12 cellular contexts compared by ENCODE assay signal in genomic region chr4:57077550-57078311, GRCh38. TPM values are rescaled to one million over a fixed set of nuclear protein-coding genes. Genes with fewer than 3 reads are reported as not detected.
A peak's percentile ranks its signal among the peaks of the same experiment; 100 is the strongest.
DNase-seq lines count a peak whose midpoint lies in the region; ATAC-seq, FAIRE-seq and TF ChIP-seq lines count a peak whose summit lies in the region.
"Had no signal": no experiment of that assay in that cellular context is flagged by ENCODE, and none has a peak within 500 bp of the region (broad histone marks: within the 10 kb centered on the region; RNA-seq: fewer than 3 reads in every experiment).

No MANE protein-coding gene starts in this region.

- POLR2A ChIA-PET in K562 (lab: Yijun Ruan, JAX), result interaction anchor here (0.8 kb wide), 1 partner anchor 142 kb away, joined by 3 read pairs; no protein-coding TSS in a partner anchor

- peak overlapping the region in 1 of 5 donors; percentile 1 for H3K4me3 Mint-ChIP-seq in immature natural killer cell
- H3K4me3 Mint-ChIP-seq: activated T-cell treated with anti-CD3 and anti-CD28 coated beads, Interleukin-2, amount 50 U/mL, for 72 hours; stimulated activated effector memory CD8-positive, alpha-beta T cell treated with anti-CD3 and anti-CD28 coated beads, Interleukin-12 subunit alpha, Interleukin-12 subunit beta, amount 100 ng/mL, for 72 hours; T-helper 1 cell treated with Interleukin-12 subunit alpha and Interleukin-12 subunit beta and Interleukin-4 antibody, amounts not matched to agents 30 μg/mL and 1 μg/mL, for 36 hours had no signal

- H3K9me3 Mint-ChIP-seq in immature natural killer cell, result no peaks in the 10 kb centered on the region
- H3K9me3 Mint-ChIP-seq: stimulated activated effector memory CD8-positive, alpha-beta T cell treated with anti-CD3 and anti-CD28 coated beads, Interleukin-12 subunit alpha, Interleukin-12 subunit beta, amount 100 ng/mL, for 72 hours; T-helper 1 cell treated with Interleukin-12 subunit alpha and Interleukin-12 subunit beta and Interleukin-4 antibody, amounts not matched to agents 30 μg/mL and 1 μg/mL, for 36 hours had no signal

- CTCF ChIA-PET in K562 (lab: Yijun Ruan, JAX; ENCODE audit: low intra/inter-chr PET ratio), result no interaction called here

- no peaks in the 10 kb centered on the region for H3K9me1 ChIP-seq in K562 (ENCODE audit: control insufficient read depth, insufficient read depth, low read length)

- no peak for TF ChIP-seq RAD21 in K562 (CRISPR knock-in tag; conservative IDR thresholded peaks at IDR 0.05 in 1 of 2, IDR thresholded peaks at IDR 0.05 in 1 of 2)

- intact Hi-C loops in heart left ventricle (cut with DNase I) (no loop called here), right cardiac atrium (cut with DNase I) (no loop called here), K562 (cut with micrococcal nuclease) (no loop called here), tibial artery (cut with DNase I; ENCODE audit: low total_unique reads) (no loop called here)

- peak overlapping the region in 4 of 6 donors; percentile 18 to 88 (median 32) for H3K27ac Mint-ChIP-seq in immature natural killer cell
- H3K27ac Mint-ChIP-seq: activated T-cell treated with anti-CD3 and anti-CD28 coated beads, Interleukin-2, amount 50 U/mL, for 72 hours; stimulated activated effector memory CD8-positive, alpha-beta T cell treated with anti-CD3 and anti-CD28 coated beads, Interleukin-12 subunit alpha, Interleukin-12 subunit beta, amount 100 ng/mL, for 72 hours; T-helper 1 cell treated with Interleukin-12 subunit alpha and Interleukin-12 subunit beta and Interleukin-4 antibody, amounts not matched to agents 30 μg/mL and 1 μg/mL, for 36 hours had no signal

- TF ChIP-seq POLR2A in heart left ventricle (IDR thresholded peaks at IDR 0.05) (no peak), K562 (conservative IDR thresholded peaks at IDR 0.05) (no peak)

- no peaks in the 10 kb centered on the region for H3K27me3 ChIP-seq in heart left ventricle
- H3K27me3 ChIP-seq in right cardiac atrium (ENCODE audit: control insufficient read depth, insufficient read depth), result no peaks in the 10 kb centered on the region
- peaks cover 0 to 4% of the 10 kb centered on the region in 2 experiments; a peak in 1 of 5 replicates for H3K27me3 ChIP-seq in K562 (ENCODE audit: control insufficient read depth in 2 of 2, insufficient read depth in 2 of 2, low read length in 2 of 2)
- no peaks in the 10 kb centered on the region for H3K27me3 ChIP-seq in tibial artery

- H3K27ac ChIP-seq in heart left ventricle (peak overlapping the region in 8 of 12 donors; percentile 10 to 80 (median 72)), right cardiac atrium (ENCODE audit: low read length) (no peak overlapping the region), K562 (ENCODE audit: extremely low read depth, low read depth, low read length) (no peak overlapping the region), tibial artery (peak overlapping the region; percentile 67 to 87)

- H3K4me1 Mint-ChIP-seq in immature natural killer cell, result peaks cover 73 to 81% of the 10 kb centered on the region in 2 donors
- H3K4me1 Mint-ChIP-seq: stimulated activated effector memory CD8-positive, alpha-beta T cell treated with anti-CD3 and anti-CD28 coated beads, Interleukin-12 subunit alpha, Interleukin-12 subunit beta, amount 100 ng/mL, for 72 hours had no signal

- 71 to 76% (median 72%) methylated on average over 13 to 14 of the region's 14 CpGs for WGBS in heart left ventricle, 4 donors
- WGBS in right cardiac atrium, result 77% methylated on average over 14 of the region's 14 CpGs
- WGBS in K562 (ENCODE audit: insufficient coverage, low coverage, missing lambda C conversion rate), result under 1% methylated on average over 13 of the region's 14 CpGs

- peaks cover 0 to 6% (median 6%) of the 10 kb centered on the region in 3 donors for H3K36me3 Mint-ChIP-seq in immature natural killer cell
- H3K36me3 Mint-ChIP-seq: stimulated activated effector memory CD8-positive, alpha-beta T cell treated with anti-CD3 and anti-CD28 coated beads, Interleukin-12 subunit alpha, Interleukin-12 subunit beta, amount 100 ng/mL, for 72 hours had no signal

- H3K4me1 ChIP-seq in heart left ventricle, result peaks cover 7 to 93% (median 78%) of the 10 kb centered on the region in 12 donors
- peaks cover 15% of the 10 kb centered on the region for H3K4me1 ChIP-seq in right cardiac atrium (ENCODE audit: control insufficient read depth, insufficient read depth, low read length)
- H3K4me1 ChIP-seq in K562 (replicated peaks in 1 of 2; ENCODE audit: control insufficient read depth in 2 of 2, insufficient read depth in 2 of 2, low read length in 2 of 2), result no peaks in the 10 kb centered on the region
- peaks cover 0 to 99% (median 58%) of the 10 kb centered on the region in 4 donors for H3K4me1 ChIP-seq in tibial artery

- no peaks in the 10 kb centered on the region for H3K79me2 ChIP-seq in K562 (ENCODE audit: control insufficient read depth, insufficient read depth, low read length)

- peaks cover 0 to 12% (median 3%) of the 10 kb centered on the region in 9 donors for H3K36me3 ChIP-seq in heart left ventricle
- no peaks in the 10 kb centered on the region for H3K36me3 ChIP-seq in K562 (ENCODE audit: control insufficient read depth, insufficient read depth, low read length)
- no peaks in the 10 kb centered on the region for H3K36me3 ChIP-seq in tibial artery
- H3K36me3 ChIP-seq: lower lobe of right lung had no signal

- DNase-seq in heart left ventricle (no peak), right cardiac atrium (no peak), K562 (ENCODE audit: extremely low read depth in 1 of 4, low spot score in 3 of 4) (no peak), immature natural killer cell (no peak), tibial artery (no peak), NCI-H446 (lab: John Stamatoyannopoulos, UW) (no peak), NCI-H146 treated with DMSO at 0.1 percent for 48 hours (lab: John Stamatoyannopoulos, UW; ENCODE audit: unreplicated experiment) (no peak)
- DNase-seq in activated CD4-positive, alpha-beta T cell treated with anti-CD3 and anti-CD28 coated beads for 48 hours, result no peak
- DNase-seq: activated T-cell treated with anti-CD3 and anti-CD28 coated beads, Interleukin-2, amount 50 U/mL, for 72 hours; lower lobe of right lung had no signal

- H4K20me1 ChIP-seq in K562 (replicated peaks; ENCODE audit: control insufficient read depth, insufficient read depth, low read length), result no peaks in the 10 kb centered on the region

- H3K9me3 ChIP-seq in heart left ventricle (no peaks in the 10 kb centered on the region), right cardiac atrium (ENCODE audit: control insufficient read depth, low read length) (no peaks in the 10 kb centered on the region), K562 (replicated peaks; ENCODE audit: control insufficient read depth, insufficient read depth, low read depth, low read length) (no peaks in the 10 kb centered on the region), tibial artery (no peaks in the 10 kb centered on the region)
- H3K9me3 ChIP-seq: lower lobe of right lung had no signal

- TF ChIP-seq EP300 in K562 (IDR thresholded peaks at IDR 0.05; ENCODE audit: low read length), result no peak

- no peak overlapping the region for H3K4me2 ChIP-seq in K562 (ENCODE audit: insufficient read depth, low read length)

- H3K9ac ChIP-seq in K562 (ENCODE audit: insufficient read depth in 1 of 2, low read depth in 2 of 2, low read length in 2 of 2), result no peak overlapping the region

- FAIRE-seq in K562 (lab: Jason Lieb, UNC), result no peak

- ATAC-seq in heart left ventricle (no peak), right cardiac atrium (no peak), K562 (no peak)
- ATAC-seq: activated T-cell treated with anti-CD3 and anti-CD28 coated beads, Interleukin-2, amount 50 U/mL, for 72 hours; stimulated activated effector memory CD8-positive, alpha-beta T cell treated with anti-CD3 and anti-CD28 coated beads, Interleukin-12 subunit alpha, Interleukin-12 subunit beta, amount 100 ng/mL, for 72 hours had no signal

- TF ChIP-seq CTCF in heart left ventricle (IDR thresholded peaks at IDR 0.05), result no peak
- no peak for TF ChIP-seq CTCF in K562 (IDR thresholded peaks at IDR 0.05 in 2 of 3, conservative IDR thresholded peaks at IDR 0.05 in 1 of 3; ENCODE audit: insufficient read depth in 2 of 3, low read depth in 1 of 3, low read length in 3 of 3)
- TF ChIP-seq CTCF in tibial artery (IDR thresholded peaks at IDR 0.05), result no peak

- in situ Hi-C loops in K562 (cut with MboI), result no loop called here

- H3K4me3 ChIP-seq in heart left ventricle (no peak overlapping the region), right cardiac atrium (ENCODE audit: low read length) (no peak overlapping the region), K562 (no peak overlapping the region), tibial artery (no peak overlapping the region)
- H3K4me3 ChIP-seq: lower lobe of right lung had no signal

- no TSS peak for BruUV-seq in K562 (replicated peaks; lab: Mats Ljungman, UMichigan)

- H3K27me3 Mint-ChIP-seq in immature natural killer cell (ENCODE audit: low read depth in 3 of 3), result no peaks in the 10 kb centered on the region

- H2AFZ ChIP-seq in K562 (ENCODE audit: low read depth, low read length), result no peak overlapping the region

TF ChIP-seq in K562, 482 proteins besides CTCF, POLR2A, EP300 and RAD21:
- TF ChIP-seq RBM25 (IDR thresholded peaks at IDR 0.05; ENCODE audit: low read depth, low read length, severe bottlenecking) (peak; percentile 39), DACH1 (IDR thresholded peaks at IDR 0.05; ENCODE audit: partially characterized antibody) (no peak)

RNA-seq across cellular contexts. Expression of gene IGFBP7, which starts 32.5 kb away (rescaled TPM):
- 1,000 to 10,000 TPM in 2 of 9 donors, 100 to 1,000 TPM in 7; 494 to 1,088 (median 585) TPM for total RNA-seq in heart left ventricle
- polyA plus RNA-seq in heart left ventricle, result 100 to 1,000 TPM; 458 to 857 TPM
- 100 to 1,000 TPM; 813 to 983 (median 905) TPM for total RNA-seq in right cardiac atrium
- 809 TPM for polyA plus RNA-seq in right cardiac atrium
- not detected in 2 replicates for total RNA-seq in K562 (2011; cell fraction: chromatin; rRNA removed; ENCODE audit: low replicate concordance)
- not detected in 2 replicates for total RNA-seq in K562 (2011; cell fraction: nucleolus; rRNA removed)
- total RNA-seq in K562 (2011; cell fraction: nucleoplasm; rRNA removed), result not detected in 2 replicates
- total RNA-seq in K562 (2014; rRNA removed), result not detected in 2 replicates
- total RNA-seq in K562 (2014; rRNA removed; fragmentation: Illumina TruSeq; extraction: Trizol), result not detected in 2 replicates
- not detected in 2 replicates for total RNA-seq in K562 (2015; rRNA removed; fragmentation: Illumina TruSeq; extraction: Trizol)
- total RNA-seq in K562 (2021), result 0.29 and 0.54 TPM in 2 replicates
- polyA plus RNA-seq in K562 (2011; rRNA removed), result not detected in 2 replicates
- polyA plus RNA-seq in K562 (2011; cell fraction: cytosol; rRNA removed), result 0.12 and 0.18 TPM in 2 replicates
- not detected in 2 replicates for polyA plus RNA-seq in K562 (2011; cell fraction: nucleus; rRNA removed)
- 0.12 and 0.25 TPM in 2 replicates for polyA plus RNA-seq in K562 (2012)
- polyA plus RNA-seq in K562 (2014; fragmentation: Illumina TruSeq; extraction: Trizol), result not detected in 2 replicates
- under 1 TPM; 0.27 to 0.49 TPM for polyA plus RNA-seq in K562 (2014; fragmentation: Nextera tagmentation; extraction: Ambion mirVana)
- polyA plus RNA-seq in K562 (2014; rRNA removed), result not detected in 2 replicates
- polyA minus RNA-seq in K562 (2011; rRNA and poly(A)+ RNA removed), result not detected in 2 replicates
- not detected in 2 replicates for polyA minus RNA-seq in K562 (2011; cell fraction: cytosol; rRNA and poly(A)+ RNA removed)
- not detected in 2 replicates for polyA minus RNA-seq in K562 (2011; cell fraction: nucleus; rRNA and poly(A)+ RNA removed)
- 100 to 1,000 TPM; 192 to 270 (median 246) TPM for polyA plus RNA-seq in immature natural killer cell
- total RNA-seq: activated T-cell treated with anti-CD3 and anti-CD28 coated beads, Interleukin-2, amount 50 U/mL, for 72 hours had no signal

Comparison
In these comparisons a context has a peak if more than half of its experiments do, and no peak if none do; other contexts are left out.
1. H3K27ac ChIP-seq: peak in heart left ventricle (8 of 12) and tibial artery (2 of 2); none in right cardiac atrium (single experiment) and K562 (single experiment).
2. RNA of gene IGFBP7, which starts 32.5 kb away (polyA plus RNA-seq): 458 to 857 TPM in heart left ventricle, 809 TPM in right cardiac atrium (single experiment) and 192 to 270 TPM in immature natural killer cell; 0.12 to 0.49 TPM in K562; every median in the first group is over 100 times any median in the second.